8 cellular contexts compared by ENCODE assay signal in the genomic region with DNA sequence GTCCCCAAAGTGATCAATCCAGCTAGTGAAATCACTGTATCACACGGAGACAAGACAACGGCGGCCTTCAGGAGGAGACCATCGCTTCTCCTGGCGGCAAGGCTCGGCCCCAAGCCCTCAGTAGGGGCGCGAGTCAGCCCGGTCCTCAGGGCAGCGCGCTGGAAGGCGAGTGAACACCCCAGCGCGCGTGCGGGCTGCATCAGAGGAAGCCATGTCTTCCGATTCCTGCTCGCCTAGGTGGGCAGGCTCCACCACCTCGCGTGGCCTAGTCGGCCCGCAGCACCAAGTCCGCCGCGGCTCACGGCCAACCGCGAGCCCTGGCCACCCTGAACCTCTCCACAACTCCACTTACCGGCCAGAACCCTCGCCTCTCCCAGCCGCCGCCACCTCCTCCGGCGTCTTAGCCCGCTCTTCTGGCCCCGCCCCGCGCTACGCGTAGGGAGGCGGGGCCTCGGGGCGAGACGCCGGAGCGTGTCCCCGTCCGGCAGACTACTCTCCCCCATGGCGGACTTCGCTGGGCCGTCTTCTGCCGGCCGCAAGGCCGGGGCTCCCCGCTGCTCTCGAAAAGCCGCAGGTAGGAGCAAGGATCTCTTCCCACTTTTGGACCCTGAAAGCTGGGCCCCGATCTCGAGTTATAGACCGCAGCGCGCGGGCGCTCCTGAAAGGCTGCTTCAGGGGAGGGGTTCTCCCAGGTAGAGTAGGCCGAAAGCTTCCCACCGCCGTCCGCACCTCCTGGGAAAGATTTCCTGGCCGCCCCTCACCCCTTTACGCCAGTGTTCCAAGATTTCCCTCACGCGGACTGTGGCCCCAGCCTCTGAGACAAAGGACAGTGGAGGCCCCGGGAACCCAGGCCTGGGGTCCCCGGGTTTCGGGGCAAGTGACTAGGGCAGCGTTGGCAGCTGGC. TPM values are rescaled to one million over a fixed set of nuclear protein-coding genes. Genes with fewer than 3 reads are reported as not detected.
DNase-seq lines count a peak whose midpoint lies in the region; ATAC-seq and TF ChIP-seq lines count a peak whose summit lies in the region.

A gene with protein sequence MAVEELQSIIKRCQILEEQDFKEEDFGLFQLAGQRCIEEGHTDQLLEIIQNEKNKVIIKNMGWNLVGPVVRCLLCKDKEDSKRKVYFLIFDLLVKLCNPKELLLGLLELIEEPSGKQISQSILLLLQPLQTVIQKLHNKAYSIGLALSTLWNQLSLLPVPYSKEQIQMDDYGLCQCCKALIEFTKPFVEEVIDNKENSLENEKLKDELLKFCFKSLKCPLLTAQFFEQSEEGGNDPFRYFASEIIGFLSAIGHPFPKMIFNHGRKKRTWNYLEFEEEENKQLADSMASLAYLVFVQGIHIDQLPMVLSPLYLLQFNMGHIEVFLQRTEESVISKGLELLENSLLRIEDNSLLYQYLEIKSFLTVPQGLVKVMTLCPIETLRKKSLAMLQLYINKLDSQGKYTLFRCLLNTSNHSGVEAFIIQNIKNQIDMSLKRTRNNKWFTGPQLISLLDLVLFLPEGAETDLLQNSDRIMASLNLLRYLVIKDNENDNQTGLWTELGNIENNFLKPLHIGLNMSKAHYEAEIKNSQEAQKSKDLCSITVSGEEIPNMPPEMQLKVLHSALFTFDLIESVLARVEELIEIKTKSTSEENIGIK (minus strand): TSS at position 415 of the 904 bp plus-strand sequence. CDS start 988 bp downstream, outside the sequence.
A gene (plus strand): TSS at position 487 of the 904 bp plus-strand sequence. CDS start 15 bp downstream, at position 502.

- peak within 1 kb of the TSS; percentile 67 to 96 (median 94) for H3K27ac ChIP-seq in gastroesophageal sphincter
- peak within 1 kb of the TSS; percentile 77 for H3K27ac ChIP-seq in temporal lobe (ENCODE audit: low read depth, low read length)

- no peaks in the 10 kb centered on the region for H3K9me3 Mint-ChIP-seq in activated naive CD4-positive, alpha-beta T cell treated with anti-CD3 and anti-CD28 coated beads for 36 hours

- peaks cover 8% of the 10 kb centered on the region for H3K36me3 ChIP-seq in HAP-1 (replicated peaks)
- peaks cover 0 to 18% of the 10 kb centered on the region in 2 donors for H3K36me3 ChIP-seq in gastroesophageal sphincter

- H3K27ac Mint-ChIP-seq in activated naive CD4-positive, alpha-beta T cell treated with anti-CD3 and anti-CD28 coated beads for 36 hours: peak within 1 kb of the TSS; percentile 88

- TF ChIP-seq EP300 in gastroesophageal sphincter (IDR thresholded peaks at IDR 0.05): no peak

- H3K4me3 Mint-ChIP-seq in activated naive CD4-positive, alpha-beta T cell treated with anti-CD3 and anti-CD28 coated beads for 36 hours: peak within 1 kb of the TSS; percentile 86

- peaks cover 19% of the 10 kb centered on the region for H3K4me1 ChIP-seq in HAP-1
- peaks cover 0 to 54% (median 0%) of the 10 kb centered on the region in 3 donors for H3K4me1 ChIP-seq in gastroesophageal sphincter

- TF ChIP-seq POLR2A in gastroesophageal sphincter (IDR thresholded peaks at IDR 0.05): peak; percentile 72 to 77

- no peaks in the 10 kb centered on the region for H3K27me3 ChIP-seq in HAP-1 (ENCODE audit: low read depth)
- H3K27me3 ChIP-seq in gastroesophageal sphincter: no peaks in the 10 kb centered on the region

- no peaks in the 10 kb centered on the region for H3K27me3 Mint-ChIP-seq in activated naive CD4-positive, alpha-beta T cell treated with anti-CD3 and anti-CD28 coated beads for 36 hours (ENCODE audit: low read depth)

- TF ChIP-seq CTCF in gastroesophageal sphincter (IDR thresholded peaks at IDR 0.05): peak in 1 of 4 experiments; percentile 13

- intact Hi-C loops in activated naive CD4-positive, alpha-beta T cell treated with anti-CD3 and anti-CD28 coated beads for 36 hours (cut with micrococcal nuclease): loop anchor here (1.0 to 5.0 kb wide), 7 partner anchors 17 to 797 kb away; a partner anchor contains a TSS

- peaks cover 34% of the 10 kb centered on the region for H3K4me1 Mint-ChIP-seq in activated naive CD4-positive, alpha-beta T cell treated with anti-CD3 and anti-CD28 coated beads for 36 hours (ENCODE audit: low read depth)

- in situ Hi-C loops in HAP-1 (cut with MboI; ENCODE audit: low sequenced_read_pairs): loop anchor here (25.0 kb wide), 1 partner anchor 787 kb away; a partner anchor contains a TSS
- in situ Hi-C loops in SK-MEL-5 (cut with HindIII; ENCODE audit: low pct_unique_long_range_greater_than_20kb, low sequenced_read_pairs): no loop called here

- H3K9me3 ChIP-seq in HAP-1: no peaks in the 10 kb centered on the region
- no peaks in the 10 kb centered on the region for H3K9me3 ChIP-seq in gastroesophageal sphincter

- H3K4me3 ChIP-seq in HAP-1 (peak within 1 kb of the TSS; percentile 83), gastroesophageal sphincter (peak within 1 kb of the TSS; percentile 76 to 85)

- 0% methylated on average over 5 of the region's 76 CpGs; no CpG with 5 or more reads in 1 of the 2 donors for WGBS in gastroesophageal sphincter (ENCODE audit: low coverage in 1 of 2), 2 donors

- ATAC-seq in gastroesophageal sphincter: peak; percentile 99

- peak; percentile 47 for DNase-seq in GM04503 (ENCODE audit: low read depth)
- peak; percentile 81 to 85 for DNase-seq in HAP-1 (ENCODE audit: low spot score in 2 of 2)
- DNase-seq in M059J (ENCODE audit: low read depth): peak; percentile 86
- peak; percentile 79 for DNase-seq in SK-MEL-5 (ENCODE audit: low read depth, low spot score)
- DNase-seq in activated naive CD4-positive, alpha-beta T cell treated with anti-CD3 and anti-CD28 coated beads for 36 hours: peak; percentile 69
- peak; percentile 75 for DNase-seq in occipital lobe (lab: John Stamatoyannopoulos, UW)

- CTCF ChIA-PET in activated naive CD4-positive, alpha-beta T cell treated with anti-CD3 and anti-CD28 coated beads for 36 hours (lab: Charles Lee): interaction anchor here (0.7 to 2.6 kb wide), 9 partner anchors 11 to 325 kb away, joined by 3 to 10 read pairs (median 3); no protein-coding TSS in a partner anchor

- H3K36me3 Mint-ChIP-seq in activated naive CD4-positive, alpha-beta T cell treated with anti-CD3 and anti-CD28 coated beads for 36 hours (ENCODE audit: low read depth): peaks cover 21% of the 10 kb centered on the region

RNA-seq across cellular contexts. Expression of the first gene that starts in this region (rescaled TPM):
- 16.8 and 17.3 TPM in 2 replicates for total RNA-seq in M059J (2014; rRNA removed; shearing (Covaris generic))
- 13.6 and 14.3 TPM in 2 replicates for total RNA-seq in SK-MEL-5 (2014; rRNA removed; shearing (Covaris generic))
- 4.8 and 5.2 TPM in 2 replicates for polyA plus RNA-seq in SK-MEL-5 (2015; cell fraction: cytosol; rRNA removed)
- polyA plus RNA-seq in SK-MEL-5 (2015; cell fraction: nucleus; rRNA removed): 29.6 and 38.6 TPM in 2 replicates
- total RNA-seq in activated naive CD4-positive, alpha-beta T cell treated with anti-CD3 and anti-CD28 coated beads for 36 hours: 10 to 100 TPM; 14.0 to 15.3 TPM
- 10 to 100 TPM in 2 of 4 donors, 1 to 10 TPM in 2; 5.1 to 19.1 (median 11.5) TPM for total RNA-seq in gastroesophageal sphincter
- 42.6 TPM for total RNA-seq in occipital lobe
- 18.2 TPM for total RNA-seq in temporal lobe

RNA-seq across cellular contexts. Expression of the second gene that starts in this region (rescaled TPM):
- 13.2 and 22.2 TPM in 2 replicates for total RNA-seq in M059J (2014; rRNA removed; shearing (Covaris generic))
- total RNA-seq in SK-MEL-5 (2014; rRNA removed; shearing (Covaris generic)): 22.6 TPM in 2 replicates
- polyA plus RNA-seq in SK-MEL-5 (2015; cell fraction: cytosol; rRNA removed): 9.7 and 12.3 TPM in 2 replicates
- polyA plus RNA-seq in SK-MEL-5 (2015; cell fraction: nucleus; rRNA removed): 12.1 and 26.7 TPM in 2 replicates
- 10 to 100 TPM; 21.0 to 21.9 TPM for total RNA-seq in activated naive CD4-positive, alpha-beta T cell treated with anti-CD3 and anti-CD28 coated beads for 36 hours
- total RNA-seq in gastroesophageal sphincter (10 to 100 TPM; 16.8 to 31.8 (median 18.8) TPM), occipital lobe (41.5 TPM), temporal lobe (16.2 TPM)

Comparison
In these comparisons a context has a peak if more than half of its experiments do, and no peak if none do; other contexts are left out.
1. Peak in every context shown above with its lines: DNase-seq, ATAC-seq, H3K4me3 ChIP-seq and H3K27ac ChIP-seq.